ENCODE assay signal across 1 cellular context in the genomic region with DNA sequence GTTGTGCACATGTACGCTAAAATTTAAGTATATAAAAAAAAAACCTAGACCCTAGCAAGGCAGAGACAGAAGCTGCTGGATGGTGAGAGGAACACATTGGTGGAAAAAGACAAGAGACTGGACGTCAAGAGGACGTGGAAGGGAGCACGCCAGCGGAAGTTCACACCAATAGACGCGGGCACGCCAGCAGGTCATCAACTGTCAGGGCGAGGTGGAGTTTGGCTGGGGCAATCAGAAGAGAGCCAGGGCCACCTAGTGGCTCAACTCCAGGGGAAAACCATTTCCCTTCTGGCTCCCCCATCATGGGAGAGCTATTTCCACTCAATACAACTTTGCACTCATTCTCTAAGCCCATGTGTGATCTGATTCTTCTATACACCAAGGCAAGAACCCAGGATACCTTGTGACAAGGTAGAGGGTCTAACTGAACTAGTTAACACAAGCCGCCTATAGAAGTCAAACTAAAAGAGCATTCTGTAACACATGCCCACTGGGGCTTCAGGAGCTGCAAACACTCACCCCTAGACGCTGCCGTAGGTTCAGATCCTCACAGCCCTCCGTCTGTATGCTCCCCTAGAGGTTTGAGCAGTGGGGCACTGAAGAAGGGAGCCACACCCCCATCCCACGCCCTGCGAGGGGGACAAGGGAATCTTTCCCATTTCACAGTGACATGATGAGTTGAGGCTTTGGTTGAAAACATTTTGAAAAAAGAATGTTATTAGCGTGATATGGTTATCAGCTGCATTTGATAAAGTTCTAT.
A peak's percentile ranks its signal among the peaks of the same experiment; 100 is the strongest.
TF ChIP-seq lines count a peak whose summit lies in the region.

No MANE protein-coding gene starts in this region.

TF ChIP-seq in HEK293, 187 proteins besides CTCF, POLR2A, EP300 and RAD21 (continued from another document):
- TF ChIP-seq, protein P1, sequence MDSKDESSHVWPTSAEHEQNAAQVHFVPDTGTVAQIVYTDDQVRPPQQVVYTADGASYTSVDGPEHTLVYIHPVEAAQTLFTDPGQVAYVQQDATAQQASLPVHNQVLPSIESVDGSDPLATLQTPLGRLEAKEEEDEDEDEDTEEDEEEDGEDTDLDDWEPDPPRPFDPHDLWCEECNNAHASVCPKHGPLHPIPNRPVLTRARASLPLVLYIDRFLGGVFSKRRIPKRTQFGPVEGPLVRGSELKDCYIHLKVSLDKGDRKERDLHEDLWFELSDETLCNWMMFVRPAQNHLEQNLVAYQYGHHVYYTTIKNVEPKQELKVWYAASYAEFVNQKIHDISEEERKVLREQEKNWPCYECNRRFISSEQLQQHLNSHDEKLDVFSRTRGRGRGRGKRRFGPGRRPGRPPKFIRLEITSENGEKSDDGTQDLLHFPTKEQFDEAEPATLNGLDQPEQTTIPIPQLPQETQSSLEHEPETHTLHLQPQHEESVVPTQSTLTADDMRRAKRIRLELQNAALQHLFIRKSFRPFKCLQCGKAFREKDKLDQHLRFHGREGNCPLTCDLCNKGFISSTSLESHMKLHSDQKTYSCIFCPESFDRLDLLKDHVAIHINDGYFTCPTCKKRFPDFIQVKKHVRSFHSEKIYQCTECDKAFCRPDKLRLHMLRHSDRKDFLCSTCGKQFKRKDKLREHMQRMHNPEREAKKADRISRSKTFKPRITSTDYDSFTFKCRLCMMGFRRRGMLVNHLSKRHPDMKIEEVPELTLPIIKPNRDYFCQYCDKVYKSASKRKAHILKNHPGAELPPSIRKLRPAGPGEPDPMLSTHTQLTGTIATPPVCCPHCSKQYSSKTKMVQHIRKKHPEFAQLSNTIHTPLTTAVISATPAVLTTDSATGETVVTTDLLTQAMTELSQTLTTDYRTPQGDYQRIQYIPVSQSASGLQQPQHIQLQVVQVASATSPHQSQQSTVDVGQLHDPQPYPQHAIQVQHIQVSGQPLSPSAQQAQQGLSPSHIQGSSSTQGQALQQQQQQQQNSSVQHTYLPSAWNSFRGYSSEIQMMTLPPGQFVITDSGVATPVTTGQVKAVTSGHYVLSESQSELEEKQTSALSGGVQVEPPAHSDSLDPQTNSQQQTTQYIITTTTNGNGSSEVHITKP (tag by site-specific recombination; IDR thresholded peaks at IDR 0.05), result peak; percentile 49
- TF ChIP-seq ZNF302 (tag by site-specific recombination; IDR thresholded peaks at IDR 0.05; ENCODE audit: low read depth), result no peak
